Comparison of ENCODE assay signal across 8 cellular contexts in genomic region chr17:57130708-57131461, GRCh38. TPM values are rescaled to one million over a fixed set of nuclear protein-coding genes. Genes with fewer than 3 reads are reported as not detected.
DNase-seq lines count a peak whose midpoint lies in the region; ATAC-seq and TF ChIP-seq lines count a peak whose summit lies in the region.

No MANE protein-coding gene starts in this region.

- H3K4me1 Mint-ChIP-seq in natural killer cell: no peaks in the 10 kb centered on the region

- no peaks in the 10 kb centered on the region for H3K27me3 ChIP-seq in HUES6 (ENCODE audit: control insufficient read depth, insufficient read depth, low read length)

- H3K36me3 Mint-ChIP-seq in natural killer cell: no peaks in the 10 kb centered on the region

- no peak overlapping the region for H3K27ac Mint-ChIP-seq in natural killer cell

- H3K27ac ChIP-seq in HUES6 (ENCODE audit: low read depth, low read length): no peak overlapping the region

- H3K4me3 ChIP-seq in HUES6 (ENCODE audit: low read depth, low read length): peak overlapping the region; percentile 50; the same call in 1 of the 2 replicates
- peak overlapping the region; percentile 41 for H3K4me3 ChIP-seq in epithelial cell of proximal tubule (ENCODE audit: low read depth, low read length)

- no peak overlapping the region for H3K4me3 Mint-ChIP-seq in natural killer cell

- intact Hi-C loops in natural killer cell (cut with micrococcal nuclease): loop anchor here (2.0 to 10.0 kb wide), 5 partner anchors 112 to 982 kb away; no protein-coding TSS in a partner anchor

- peaks cover 0 to 3% of the 10 kb centered on the region in 2 donors for H3K27me3 Mint-ChIP-seq in natural killer cell (ENCODE audit: low read depth in 2 of 2)

- ATAC-seq in natural killer cell (peak; percentile 84 to 99 (median 96)), HG03457 (IDR thresholded peaks at IDR 0.05; ENCODE audit: unreplicated experiment) (no peak)

- H3K4me1 ChIP-seq in HUES6 (ENCODE audit: control insufficient read depth, insufficient read depth, low read length): peaks cover 14% of the 10 kb centered on the region

- peak; percentile 72 for TF ChIP-seq CTCF in epithelial cell of proximal tubule (conservative IDR thresholded peaks at IDR 0.05; ENCODE audit: low read depth, low read length)
- peak; percentile 82 for TF ChIP-seq CTCF in natural killer cell (IDR thresholded peaks at IDR 0.05)

- no peak overlapping the region for H3K9ac ChIP-seq in HUES6 (ENCODE audit: low read length)

- no peaks in the 10 kb centered on the region for H3K9me3 Mint-ChIP-seq in natural killer cell

- H3K9me3 ChIP-seq in HUES6 (ENCODE audit: control insufficient read depth, insufficient read depth, low read depth, low read length): no peaks in the 10 kb centered on the region

- H3K36me3 ChIP-seq in HUES6 (ENCODE audit: control insufficient read depth, insufficient read depth, low read length): no peaks in the 10 kb centered on the region; the same call in 1 of the 2 replicates

- DNase-seq in DMS79 treated with DMSO at 0.1 percent for 48 hours (lab: John Stamatoyannopoulos, UW) (peak; percentile 63), NOMO-1 treated with dmso at 0.1 percent for 144 hours (lab: John Stamatoyannopoulos, UW; ENCODE audit: unreplicated experiment) (peak; percentile 44), epithelial cell of proximal tubule (ENCODE audit: low read depth) (peak; percentile 2), natural killer cell (peak; percentile 68)
- DNase-seq in activated CD8-positive, alpha-beta memory T cell treated with anti-CD3 and anti-CD28 coated beads, Interleukin-2, amount 50 U/mL, for 48 hours: peak; percentile 91
- peak; percentile 50 to 64 for DNase-seq in stimulated activated CD8-positive, alpha-beta memory T cell treated with anti-CD3 and anti-CD28 coated beads, Interleukin-7, amount 100 ng/mL, for 48 hours (ENCODE audit: extremely low read depth in 1 of 2, low read depth in 1 of 2)

RNA-seq across cellular contexts. Expression of gene AKAP1, which starts 45.8 kb away (rescaled TPM):
- total RNA-seq in epithelial cell of proximal tubule (29.8 and 44.2 TPM in 2 replicates), natural killer cell (10 to 100 TPM in 2 of 3 donors, 1 to 10 TPM in 1; 9.8 to 15.8 (median 11.4) TPM)

Comparison
In these comparisons a context has a peak if more than half of its experiments do, and no peak if none do; other contexts are left out.
1. DNase-seq: peak in every context shown above with its lines; median percentile 91 in activated CD8-positive, alpha-beta memory T cell treated with anti-CD3 and anti-CD28 coated beads, Interleukin-2, amount 50 U/mL, for 48 hours; 68 in natural killer cell; 63 in DMS79 treated with DMSO at 0.1 percent for 48 hours; 57 in stimulated activated CD8-positive, alpha-beta memory T cell treated with anti-CD3 and anti-CD28 coated beads, Interleukin-7, amount 100 ng/mL, for 48 hours; 44 in NOMO-1 treated with dmso at 0.1 percent for 144 hours; 2 in epithelial cell of proximal tubule.